ENCODE assay signal across 4 cellular contexts in the genomic region with DNA sequence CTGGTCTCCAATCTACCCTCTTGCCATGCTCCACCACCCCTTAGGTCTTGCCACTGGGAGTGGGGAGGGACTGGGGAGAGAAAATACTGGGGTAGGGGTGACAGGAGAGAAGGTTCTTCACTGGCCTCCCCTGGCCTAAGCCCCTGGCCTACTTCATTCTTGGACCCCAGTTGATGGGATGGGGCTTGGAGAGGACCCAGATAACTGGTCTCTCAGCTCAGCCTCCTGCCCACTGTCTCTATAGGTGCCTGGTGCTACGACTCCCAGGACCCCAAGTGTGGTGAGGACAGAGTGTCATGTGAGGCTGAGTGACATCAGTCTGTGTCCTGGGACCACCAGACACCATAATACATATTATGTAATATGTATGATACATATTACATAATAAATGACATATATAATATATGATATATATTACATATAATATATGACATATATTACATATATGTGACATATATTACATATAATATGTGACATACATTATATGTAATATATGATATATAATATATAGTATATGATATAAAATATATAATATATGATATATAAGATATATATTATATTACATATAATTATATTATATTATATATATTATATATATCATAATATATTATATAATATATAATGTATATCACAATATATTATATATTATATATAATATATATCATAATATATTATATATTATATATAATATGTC.
DNase-seq lines count a peak whose midpoint lies in the region.
"Not testable (repeated sequence)": the region's sequence is repeated elsewhere in the genome, so short reads cannot be mapped to it uniquely, and the experiment has no call there.

No MANE protein-coding gene starts in this region.

- H3K27ac Mint-ChIP-seq in activated CD4-positive, alpha-beta T cell treated with anti-CD3 and anti-CD28 coated beads, Interleukin-2, amount 10 ng/mL, durations not matched to agents 24 days and 14 days; activated CD4-positive, alpha-beta memory T cell treated with anti-CD3 and anti-CD28 coated beads for 36 hours; activated naive CD4-positive, alpha-beta T cell treated with anti-CD3 and anti-CD28 coated beads, Interleukin-2, amount 10 ng/mL, durations not matched to agents 7 days and 5 days: not testable (repeated sequence)

- not testable (repeated sequence) for H3K9me3 Mint-ChIP-seq in activated CD4-positive, alpha-beta T cell treated with anti-CD3 and anti-CD28 coated beads, Interleukin-2, amount 10 ng/mL, durations not matched to agents 24 days and 14 days; activated CD4-positive, alpha-beta memory T cell treated with anti-CD3 and anti-CD28 coated beads for 36 hours; activated naive CD4-positive, alpha-beta T cell treated with anti-CD3 and anti-CD28 coated beads, Interleukin-2, amount 10 ng/mL, durations not matched to agents 7 days and 5 days

- not testable (repeated sequence) for H3K27me3 Mint-ChIP-seq in activated CD4-positive, alpha-beta T cell treated with anti-CD3 and anti-CD28 coated beads, Interleukin-2, amount 10 ng/mL, durations not matched to agents 24 days and 14 days; activated CD4-positive, alpha-beta memory T cell treated with anti-CD3 and anti-CD28 coated beads for 36 hours; activated naive CD4-positive, alpha-beta T cell treated with anti-CD3 and anti-CD28 coated beads, Interleukin-2, amount 10 ng/mL, durations not matched to agents 7 days and 5 days

- not testable (repeated sequence) for H3K4me1 Mint-ChIP-seq in activated CD4-positive, alpha-beta T cell treated with anti-CD3 and anti-CD28 coated beads, Interleukin-2, amount 10 ng/mL, durations not matched to agents 24 days and 14 days; activated CD4-positive, alpha-beta memory T cell treated with anti-CD3 and anti-CD28 coated beads for 36 hours (ENCODE audit: low read depth); activated naive CD4-positive, alpha-beta T cell treated with anti-CD3 and anti-CD28 coated beads, Interleukin-2, amount 10 ng/mL, durations not matched to agents 7 days and 5 days

- not testable (repeated sequence) for H3K36me3 Mint-ChIP-seq in activated CD4-positive, alpha-beta T cell treated with anti-CD3 and anti-CD28 coated beads, Interleukin-2, amount 10 ng/mL, durations not matched to agents 24 days and 14 days (ENCODE audit: low read depth); activated CD4-positive, alpha-beta memory T cell treated with anti-CD3 and anti-CD28 coated beads for 36 hours; activated naive CD4-positive, alpha-beta T cell treated with anti-CD3 and anti-CD28 coated beads, Interleukin-2, amount 10 ng/mL, durations not matched to agents 7 days and 5 days

- POLR2A ChIA-PET in activated CD4-positive, alpha-beta memory T cell treated with anti-CD3 and anti-CD28 coated beads for 36 hours (lab: Charles Lee): not testable (repeated sequence)

- peak; percentile 66 for DNase-seq in activated CD4-positive, alpha-beta T cell treated with anti-CD3 and anti-CD28 coated beads, Interleukin-2, amount 10 ng/mL, durations not matched to agents 24 days and 14 days
- peak; percentile 8 for DNase-seq in activated CD4-positive, alpha-beta memory T cell treated with anti-CD3 and anti-CD28 coated beads for 36 hours
- peak; percentile 20 for DNase-seq in activated naive CD4-positive, alpha-beta T cell treated with anti-CD3 and anti-CD28 coated beads, Interleukin-2, amount 10 ng/mL, durations not matched to agents 7 days and 5 days
- peak; percentile 26 for DNase-seq in posterior vena cava (ENCODE audit: low spot score)

- intact Hi-C loops in activated CD4-positive, alpha-beta T cell treated with anti-CD3 and anti-CD28 coated beads, Interleukin-2, amount 10 ng/mL, durations not matched to agents 24 days and 14 days (cut with micrococcal nuclease); activated CD4-positive, alpha-beta memory T cell treated with anti-CD3 and anti-CD28 coated beads for 36 hours (cut with micrococcal nuclease); posterior vena cava (cut with DNase I): not testable (repeated sequence)

- CTCF ChIA-PET in activated CD4-positive, alpha-beta memory T cell treated with anti-CD3 and anti-CD28 coated beads for 36 hours (lab: Charles Lee); activated naive CD4-positive, alpha-beta T cell treated with anti-CD3 and anti-CD28 coated beads, Interleukin-2, amount 10 ng/mL, durations not matched to agents 7 days and 5 days (lab: Charles Lee): not testable (repeated sequence)

- H3K4me3 Mint-ChIP-seq in activated CD4-positive, alpha-beta T cell treated with anti-CD3 and anti-CD28 coated beads, Interleukin-2, amount 10 ng/mL, durations not matched to agents 24 days and 14 days; activated CD4-positive, alpha-beta memory T cell treated with anti-CD3 and anti-CD28 coated beads for 36 hours; activated naive CD4-positive, alpha-beta T cell treated with anti-CD3 and anti-CD28 coated beads, Interleukin-2, amount 10 ng/mL, durations not matched to agents 7 days and 5 days: not testable (repeated sequence)

Comparison
In these comparisons a context has a peak if more than half of its experiments do, and no peak if none do; other contexts are left out.
1. Peak in every context shown above with its lines: DNase-seq.
2. DNase-seq: peak in every context shown above with its lines; median percentile 66 in activated CD4-positive, alpha-beta T cell treated with anti-CD3 and anti-CD28 coated beads, Interleukin-2, amount 10 ng/mL, durations not matched to agents 24 days and 14 days; 26 in posterior vena cava; 20 in activated naive CD4-positive, alpha-beta T cell treated with anti-CD3 and anti-CD28 coated beads, Interleukin-2, amount 10 ng/mL, durations not matched to agents 7 days and 5 days; 8 in activated CD4-positive, alpha-beta memory T cell treated with anti-CD3 and anti-CD28 coated beads for 36 hours.